Comparison of ENCODE assay signal across 9 cellular contexts in genomic region chr20:45798935-45799642, GRCh38. TPM values are rescaled to one million over a fixed set of nuclear protein-coding genes. Genes with fewer than 3 reads are reported as not detected.
DNase-seq lines count a peak whose midpoint lies in the region; ATAC-seq and TF ChIP-seq lines count a peak whose summit lies in the region.
"Had no signal": no experiment of that assay in that cellular context is flagged by ENCODE, and none has a peak within 500 bp of the region (broad histone marks: within the 10 kb centered on the region; RNA-seq: fewer than 3 reads in every experiment).

No MANE protein-coding gene starts in this region.

- peaks cover 12% of the 10 kb centered on the region for H3K4me1 Mint-ChIP-seq in activated T-cell treated with anti-CD3 and anti-CD28 coated beads, Interleukin-2, amount 50 U/mL, for 4 hours (ENCODE audit: low read depth)

- H3K36me3 ChIP-seq in DND-41 (ENCODE audit: insufficient read depth, low read length) (peaks cover 60% of the 10 kb centered on the region), Karpas-422 (ENCODE audit: insufficient read depth, low read length) (peaks cover 30% of the 10 kb centered on the region), Peyer's patch (peaks cover 0 to 72% (median 0%) of the 10 kb centered on the region in 3 donors), ovary (no peaks in the 10 kb centered on the region)

- H3K4me3 Mint-ChIP-seq in activated T-cell treated with anti-CD3 and anti-CD28 coated beads, Interleukin-2, amount 50 U/mL, for 4 hours, result no peak overlapping the region
- H3K4me3 Mint-ChIP-seq: T-helper 1 cell treated with Interleukin-12 subunit alpha and Interleukin-12 subunit beta and Interleukin-4 antibody, amounts not matched to agents 30 μg/mL and 1 μg/mL, for 36 hours had no signal

- H3K79me2 ChIP-seq in DND-41 (ENCODE audit: insufficient read depth, low read length) (0 out of 2 replicates have a peak, but pooled peaks cover 3% of the 10 kb centered on the region), Karpas-422 (ENCODE audit: low read length) (no peaks in the 10 kb centered on the region)

- TF ChIP-seq EP300 in ovary (IDR thresholded peaks at IDR 0.05), result no peak

- no peaks in the 10 kb centered on the region for H3K9me3 ChIP-seq in DND-41 (ENCODE audit: insufficient read depth, low read length, severe bottlenecking)
- no peaks in the 10 kb centered on the region for H3K9me3 ChIP-seq in Karpas-422 (ENCODE audit: low read length)
- no peaks in the 10 kb centered on the region for H3K9me3 ChIP-seq in Peyer's patch
- H3K9me3 ChIP-seq in ovary, result no peaks in the 10 kb centered on the region

- H3K4me3 ChIP-seq in DND-41 (ENCODE audit: low read depth in 1 of 2, low read length in 2 of 2), result no peak overlapping the region
- H3K4me3 ChIP-seq in Karpas-422 (ENCODE audit: low read length), result no peak overlapping the region
- H3K4me3 ChIP-seq in Peyer's patch, result no peak overlapping the region
- H3K4me3 ChIP-seq in fibroblast of pulmonary artery (replicated peaks; ENCODE audit: low read depth, low read length), result no peak overlapping the region
- H3K4me3 ChIP-seq in ovary, result no peak overlapping the region

- ATAC-seq in DND-41 (ENCODE audit: insufficient read depth, low read depth) (peak; percentile 99), GM19395 (IDR thresholded peaks at IDR 0.05; ENCODE audit: unreplicated experiment) (no peak), GM18517 (IDR thresholded peaks at IDR 0.05; ENCODE audit: unreplicated experiment) (no peak)
- ATAC-seq in activated T-cell treated with anti-CD3 and anti-CD28 coated beads, Interleukin-2, amount 50 U/mL, for 4 hours, result peak; percentile 82 to 94

- DNase-seq in DND-41 (peak; percentile 75), Karpas-422 (peak; percentile 87), Peyer's patch (peak; percentile 62 to 85 (median 65)), fibroblast of pulmonary artery (ENCODE audit: low read depth) (peak; percentile 60), ovary (peak in 4 of 5 donors; percentile 52 to 67 (median 57))
- DNase-seq in activated T-cell treated with anti-CD3 and anti-CD28 coated beads, Interleukin-2, amount 50 U/mL, for 4 hours, result peak; percentile 56

- H3K27me3 Mint-ChIP-seq in activated T-cell treated with anti-CD3 and anti-CD28 coated beads, Interleukin-2, amount 50 U/mL, for 4 hours (ENCODE audit: low read depth), result no peaks in the 10 kb centered on the region

- no peaks in the 10 kb centered on the region; the same call in 1 of the 2 replicates for H3K4me1 ChIP-seq in DND-41 (ENCODE audit: insufficient read depth, low read length)
- peaks cover 5% of the 10 kb centered on the region; the same call in 1 of the 2 replicates for H3K4me1 ChIP-seq in Karpas-422 (ENCODE audit: low read length)
- H3K4me1 ChIP-seq in Peyer's patch, result no peaks in the 10 kb centered on the region
- H3K4me1 ChIP-seq in ovary (ENCODE audit: insufficient read depth), result no peaks in the 10 kb centered on the region

- no peaks in the 10 kb centered on the region for H4K20me1 ChIP-seq in DND-41 (ENCODE audit: insufficient read depth, low read length)
- no peaks in the 10 kb centered on the region for H4K20me1 ChIP-seq in Karpas-422 (ENCODE audit: insufficient read depth, low read depth, low read length)

- no peak overlapping the region for H2AFZ ChIP-seq in DND-41 (ENCODE audit: low read depth, low read length)
- 0 out of 2 replicates have a peak overlapping the region, but pooled peaks have one; percentile 4 for H2AFZ ChIP-seq in Karpas-422 (ENCODE audit: low read length)

- no peaks in the 10 kb centered on the region for H3K9me3 Mint-ChIP-seq in activated T-cell treated with anti-CD3 and anti-CD28 coated beads, Interleukin-2, amount 50 U/mL, for 4 hours
- H3K9me3 Mint-ChIP-seq: T-helper 1 cell treated with Interleukin-12 subunit alpha and Interleukin-12 subunit beta and Interleukin-4 antibody, amounts not matched to agents 30 μg/mL and 1 μg/mL, for 36 hours had no signal

- H3K9me2 ChIP-seq in Karpas-422 (replicated peaks; ENCODE audit: insufficient read depth, low read length), result no peaks in the 10 kb centered on the region

- H3K27ac ChIP-seq in DND-41 (ENCODE audit: low read length) (peak overlapping the region; percentile 2; the same call in 1 of the 2 replicates), Karpas-422 (ENCODE audit: low read length) (no peak overlapping the region), Peyer's patch (no peak overlapping the region), ovary (peak overlapping the region in 1 of 2 donors; percentile 45)

- H3K4me2 ChIP-seq in DND-41 (ENCODE audit: insufficient read depth, low read length) (no peak overlapping the region), Karpas-422 (ENCODE audit: low read depth, low read length, poor library complexity, severe bottlenecking) (no peak overlapping the region)

- TF ChIP-seq CTCF in DND-41 (IDR thresholded peaks at IDR 0.05; ENCODE audit: borderline replicate concordance, extremely low read depth, low read length, poor library complexity, severe bottlenecking) (peak; percentile 91), Peyer's patch (IDR thresholded peaks at IDR 0.05) (peak; percentile 25 to 72 (median 64)), fibroblast of pulmonary artery (IDR thresholded peaks at IDR 0.05; ENCODE audit: low read length, missing control alignments) (peak; percentile 82), ovary (IDR thresholded peaks at IDR 0.05) (peak; percentile 22 to 40 (median 34))

- WGBS in ovary, 3 donors, result 34 to 37% (median 34%) methylated on average over 4 of the region's 4 CpGs

- H3K27me3 ChIP-seq in DND-41 (ENCODE audit: insufficient read depth, low read length, poor library complexity), result no peaks in the 10 kb centered on the region
- no peaks in the 10 kb centered on the region for H3K27me3 ChIP-seq in Karpas-422 (ENCODE audit: low read length)
- H3K27me3 ChIP-seq in Peyer's patch, result no peaks in the 10 kb centered on the region
- no peaks in the 10 kb centered on the region for H3K27me3 ChIP-seq in ovary

- TF ChIP-seq POLR2A in Peyer's patch (IDR thresholded peaks at IDR 0.05) (no peak), ovary (IDR thresholded peaks at IDR 0.05) (no peak)

- H3K9ac ChIP-seq in DND-41 (ENCODE audit: low read depth, low read length) (no peak overlapping the region), Karpas-422 (ENCODE audit: low read length) (no peak overlapping the region)

- H3K36me3 Mint-ChIP-seq in activated T-cell treated with anti-CD3 and anti-CD28 coated beads, Interleukin-2, amount 50 U/mL, for 4 hours (ENCODE audit: insufficient read depth), result peaks cover 37% of the 10 kb centered on the region

- intact Hi-C loops in ovary (cut with DNase I), result loop anchor here in 1 of 4 donors (10.0 kb wide), 1 partner anchor 286 kb away; the partner anchor contains the start of gene NCOA5

RNA-seq across cellular contexts. Expression of gene DNTTIP1, which starts 7.3 kb away (rescaled TPM):
- total RNA-seq in Karpas-422 (2014; rRNA removed; shearing (Covaris generic); ENCODE audit: low replicate concordance), result 14.2 and 36.0 TPM in 2 replicates
- 10 to 100 TPM; 21.5 to 41.4 (median 25.2) TPM for total RNA-seq in Peyer's patch
- total RNA-seq in activated T-cell treated with anti-CD3 and anti-CD28 coated beads, Interleukin-2, amount 50 U/mL, for 4 hours, result 10 to 100 TPM; 33.9 to 39.6 (median 38.5) TPM
- total RNA-seq in ovary, result 10 to 100 TPM; 20.6 to 31.8 (median 28.1) TPM
- 10 to 100 TPM; 29.1 to 36.1 TPM for polyA plus RNA-seq in ovary

RNA-seq across cellular contexts. Expression of gene WFDC3, which starts 7.4 kb away (rescaled TPM):
- not detected in 2 replicates for total RNA-seq in Karpas-422 (2014; rRNA removed; shearing (Covaris generic); ENCODE audit: low replicate concordance)
- not detected for total RNA-seq in Peyer's patch
- total RNA-seq in activated T-cell treated with anti-CD3 and anti-CD28 coated beads, Interleukin-2, amount 50 U/mL, for 4 hours, result not detected
- total RNA-seq in ovary, result 1 to 10 TPM in 4 of 7 donors, under 1 TPM in 2, not detected in 1; 0.42 to 3.0 (median 1.1) TPM
- 1 to 10 TPM; 1.5 to 2.0 TPM for polyA plus RNA-seq in ovary

RNA-seq across cellular contexts. Expression of gene UBE2C, which starts 13.4 kb away (rescaled TPM):
- 124 and 141 TPM in 2 replicates for total RNA-seq in Karpas-422 (2014; rRNA removed; shearing (Covaris generic); ENCODE audit: low replicate concordance)
- total RNA-seq in Peyer's patch (10 to 100 TPM in 2 of 4 donors, 1 to 10 TPM in 2; 7.3 to 24.8 (median 9.8) TPM), ovary (1 to 10 TPM in 2 of 7 donors, under 1 TPM in 2, not detected in 3; 0.69 to 1.9 (median 1.0) TPM)
- total RNA-seq in activated T-cell treated with anti-CD3 and anti-CD28 coated beads, Interleukin-2, amount 50 U/mL, for 4 hours, result 10 to 100 TPM; 10.5 to 19.4 (median 18.4) TPM
- polyA plus RNA-seq in ovary, result 1 to 10 TPM; 2.6 to 5.6 TPM

RNA-seq across cellular contexts. Expression of gene TNNC2, which starts 28.0 kb away (rescaled TPM):
- not detected in 2 replicates for total RNA-seq in Karpas-422 (2014; rRNA removed; shearing (Covaris generic); ENCODE audit: low replicate concordance)
- total RNA-seq in Peyer's patch, result 1 to 10 TPM in 2 of 4 donors, not detected in 2; 2.7 to 3.5 TPM
- not detected for total RNA-seq in activated T-cell treated with anti-CD3 and anti-CD28 coated beads, Interleukin-2, amount 50 U/mL, for 4 hours
- 1 to 10 TPM in 6 of 7 donors, not detected in 1; 1.9 to 3.7 (median 3.4) TPM for total RNA-seq in ovary
- polyA plus RNA-seq in ovary, result 1 to 10 TPM; 1.5 to 3.6 TPM

RNA-seq across cellular contexts. Expression of gene SNX21, which starts 34.5 kb away (rescaled TPM):
- not detected in 2 replicates for total RNA-seq in Karpas-422 (2014; rRNA removed; shearing (Covaris generic); ENCODE audit: low replicate concordance)
- total RNA-seq in Peyer's patch, result 10 to 100 TPM; 17.5 to 94.9 (median 42.7) TPM
- under 1 TPM; 0.83 to 0.98 (median 0.87) TPM for total RNA-seq in activated T-cell treated with anti-CD3 and anti-CD28 coated beads, Interleukin-2, amount 50 U/mL, for 4 hours
- 10 to 100 TPM; 46.1 to 90.1 (median 71.0) TPM for total RNA-seq in ovary
- 10 to 100 TPM; 18.2 to 41.1 TPM for polyA plus RNA-seq in ovary

Comparison
In these comparisons a context has a peak if more than half of its experiments do, and no peak if none do; other contexts are left out.
1. ATAC-seq: peak in DND-41 (single experiment) and activated T-cell treated with anti-CD3 and anti-CD28 coated beads, Interleukin-2, amount 50 U/mL, for 4 hours (2 of 2); none in GM19395 (single experiment) and GM18517 (single experiment).
2. CTCF ChIP-seq: peak in every context shown above with its lines; median percentile 91 in DND-41; 82 in fibroblast of pulmonary artery; 64 in Peyer's patch; 34 in ovary.
3. Peak in every context shown above with its lines, with median percentiles within 50 percentile points of each other: DNase-seq.